1 cellular context compared by ENCODE assay signal in genomic region chr7:52431082-52431815, GRCh38.
TF ChIP-seq lines count a peak whose summit lies in the region.

No MANE protein-coding gene starts in this region.

TF ChIP-seq in H1, 55 proteins besides CTCF, POLR2A, EP300 and RAD21:
- TF ChIP-seq ATF3 (IDR thresholded peaks at IDR 0.05; ENCODE audit: insufficient read depth, low read depth, low read length): no peak
- TF ChIP-seq MAFK (IDR thresholded peaks at IDR 0.05; ENCODE audit: low read depth, low read length): no peak
- TF ChIP-seq SIX5 (IDR thresholded peaks at IDR 0.05; ENCODE audit: low read depth, low read length): no peak
- no peak for TF ChIP-seq SP2 (IDR thresholded peaks at IDR 0.05; ENCODE audit: low read length)
- no peak for TF ChIP-seq PHF8 (conservative IDR thresholded peaks at IDR 0.05; ENCODE audit: low read depth, low read length)
- TF ChIP-seq GABPA (IDR thresholded peaks at IDR 0.05; ENCODE audit: borderline replicate concordance, insufficient read depth, low read length): no peak
- TF ChIP-seq BCL11A (IDR thresholded peaks at IDR 0.05; ENCODE audit: low read depth in 2 of 2, low read length in 2 of 2): no peak
- no peak for TF ChIP-seq TCF12 (IDR thresholded peaks at IDR 0.05; ENCODE audit: low read depth, low read length)
- TF ChIP-seq HDAC6 (IDR thresholded peaks at IDR 0.05; ENCODE audit: low read depth, low read length): no peak
- TF ChIP-seq TEAD4 (IDR thresholded peaks at IDR 0.05; ENCODE audit: low read depth, low read length): no peak
- no peak for TF ChIP-seq FOSL1 (IDR thresholded peaks at IDR 0.05; ENCODE audit: insufficient read depth, low read depth, low read length)
- no peak for TF ChIP-seq CBX5 (IDR thresholded peaks at IDR 0.05; ENCODE audit: low read depth, low read length)
- no peak for TF ChIP-seq RXRA (IDR thresholded peaks at IDR 0.05; ENCODE audit: insufficient read depth, low read depth, low read length)
